In the genomic region with DNA sequence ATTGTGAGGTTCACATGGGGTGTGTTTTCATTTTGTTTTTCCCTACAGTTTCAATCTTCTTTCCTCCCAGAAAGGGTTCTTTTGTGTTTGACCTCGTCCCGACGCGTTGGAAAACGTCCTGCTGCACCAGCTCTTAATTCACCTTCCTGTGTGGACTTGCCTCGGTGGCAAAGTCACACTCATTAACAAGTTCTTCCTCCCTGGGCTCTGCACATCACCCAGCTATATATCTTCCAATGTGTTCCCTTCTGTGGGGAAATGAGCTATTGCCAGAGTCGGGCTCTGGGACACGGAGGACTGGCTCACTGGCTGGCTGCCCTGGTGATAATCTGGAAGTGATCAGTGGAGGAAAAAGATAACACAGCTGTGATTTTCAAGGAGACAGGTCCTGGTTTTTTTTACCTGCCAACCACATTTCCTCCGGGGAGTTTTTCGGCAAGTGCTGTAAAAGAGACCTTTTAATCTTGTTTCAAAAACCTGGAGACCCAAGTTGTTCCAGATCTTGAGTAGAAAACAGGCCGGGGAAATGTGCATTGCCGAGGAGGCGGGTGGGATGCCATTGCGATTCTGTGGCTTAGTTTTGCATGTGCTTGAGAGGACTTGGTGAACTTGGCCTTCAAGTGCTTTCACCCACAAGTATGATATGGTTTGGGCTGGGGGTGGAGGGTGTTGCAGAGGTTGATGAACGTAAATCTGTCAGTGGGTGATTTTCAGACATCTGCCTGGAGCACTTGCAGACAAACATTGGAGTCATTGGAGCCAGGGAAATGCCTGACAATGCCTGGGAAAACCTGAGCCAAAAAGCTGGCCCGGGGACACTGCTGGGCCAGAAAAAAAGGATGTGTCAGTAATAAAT, we compare ENCODE assay signal across 15 cellular contexts.
A peak's percentile ranks its signal among the peaks of the same experiment; 100 is the strongest.
DNase-seq lines count a peak whose midpoint lies in the region; ATAC-seq and TF ChIP-seq lines count a peak whose summit lies in the region.
"Had no signal": no experiment of that assay in that cellular context is flagged by ENCODE, and none has a peak within 500 bp of the region (broad histone marks: within the 10 kb centered on the region; RNA-seq: fewer than 3 reads in every experiment).

No MANE protein-coding gene starts in this region.

- H3K36me3 ChIP-seq in breast epithelium (no peaks in the 10 kb centered on the region), endodermal cell (ENCODE audit: control insufficient read depth, insufficient read depth, low read length) (no peaks in the 10 kb centered on the region)
- H3K36me3 ChIP-seq: colonic mucosa, left lung had no signal

- BruUV-seq in MCF 10A (replicated peaks; lab: Mats Ljungman, UMichigan): no TSS peak

- peak overlapping the region in 2 of 3 donors; percentile 10 to 56 for H3K4me3 ChIP-seq in breast epithelium
- no peak overlapping the region for H3K4me3 ChIP-seq in endodermal cell (ENCODE audit: low read length)
- H3K4me3 ChIP-seq: colonic mucosa, left lung had no signal

- CTCF ChIA-PET in MCF 10A (lab: Yijun Ruan, JAX): interaction anchor here (1.0 kb wide), 1 partner anchor 18 kb away, joined by 3 read pairs; no protein-coding TSS in a partner anchor

- no peaks in the 10 kb centered on the region for H3K9me3 Mint-ChIP-seq in MCF 10A (ENCODE audit: unreplicated experiment)
- H3K9me3 Mint-ChIP-seq in type B pancreatic cell: no peaks in the 10 kb centered on the region
- H3K9me3 Mint-ChIP-seq in endodermal cell: no peaks in the 10 kb centered on the region
- H3K9me3 Mint-ChIP-seq: activated naive CD4-positive, alpha-beta T cell treated with anti-CD3 and anti-CD28 coated beads, Interleukin-2, amount 50 U/mL, for 24 hours; H9 had no signal

- H3K4me1 ChIP-seq in breast epithelium: no peaks in the 10 kb centered on the region
- H3K4me1 ChIP-seq in endodermal cell (ENCODE audit: control insufficient read depth, insufficient read depth, low read length): peaks cover 11% of the 10 kb centered on the region
- H3K4me1 ChIP-seq: colonic mucosa, left lung had no signal

- TF ChIP-seq POLR2A in breast epithelium (IDR thresholded peaks at IDR 0.05): no peak

- no peak overlapping the region for H3K9ac ChIP-seq in endodermal cell (ENCODE audit: extremely low read depth, low read length, poor library complexity, severe bottlenecking)

- H3K27me3 ChIP-seq in breast epithelium (no peaks in the 10 kb centered on the region), endodermal cell (ENCODE audit: control insufficient read depth, insufficient read depth, low read length, poor library complexity, severe bottlenecking) (peaks cover 32% of the 10 kb centered on the region)
- H3K27me3 ChIP-seq: colonic mucosa had no signal

- intact Hi-C loops in breast epithelium (cut with DNase I; ENCODE audit: low total_unique reads) (loop anchor here (5.0 kb wide), 1 partner anchor 267 kb away; no protein-coding TSS in a partner anchor), MCF 10A (cut with micrococcal nuclease) (no loop called here)

- POLR2A ChIA-PET in MCF 10A (lab: Yijun Ruan, JAX): interaction anchor here (0.6 to 1.3 kb wide), 3 partner anchors 14 to 49 kb away, joined by 3 read pairs; no protein-coding TSS in a partner anchor

- H3K4me3 Mint-ChIP-seq in MCF 10A (ENCODE audit: unreplicated experiment) (no peak overlapping the region), type B pancreatic cell (peak overlapping the region; percentile 37), endodermal cell (no peak overlapping the region)
- H3K4me3 Mint-ChIP-seq: activated naive CD4-positive, alpha-beta T cell treated with anti-CD3 and anti-CD28 coated beads, Interleukin-2, amount 50 U/mL, for 24 hours; H9 had no signal

- WGBS in endodermal cell (ENCODE audit: insufficient coverage in 1 of 2, insufficient read length in 1 of 2), 2 experiments: 79 to 89% methylated on average over 13 to 16 of the region's 16 CpGs

- no peak for TF ChIP-seq CTCF in breast epithelium (IDR thresholded peaks at IDR 0.05)
- no peak for TF ChIP-seq CTCF in MCF 10A (IDR thresholded peaks at IDR 0.05; ENCODE audit: unreplicated experiment)
- TF ChIP-seq CTCF in type B pancreatic cell (conservative IDR thresholded peaks at IDR 0.05): no peak
- TF ChIP-seq CTCF in endodermal cell (conservative IDR thresholded peaks at IDR 0.05): no peak

- DNase-seq in breast epithelium (ENCODE audit: low spot score in 2 of 2) (peak in 1 of 2 donors; percentile 48), MCF 10A (ENCODE audit: unreplicated experiment) (no peak), astrocyte of the hippocampus (ENCODE audit: low read depth, low spot score) (peak; percentile 9), left kidney (ENCODE audit: low read depth, low spot score) (peak; percentile 45), type B pancreatic cell (ENCODE audit: extremely low spot score, unreplicated experiment) (no peak), endodermal cell (no peak), NCI-H2107 treated with DMSO at 0.1 percent for 48 hours (lab: John Stamatoyannopoulos, UW; ENCODE audit: unreplicated experiment) (no peak)
- DNase-seq: activated CD8-positive, alpha-beta memory T cell treated with anti-CD3 and anti-CD28 coated beads for 24 hours; colonic mucosa; H9; left lung; NCI-H1105 treated with DMSO at 0.1 percent for 48 hours; NCI-H524 had no signal

- ATAC-seq in GM21619 (IDR thresholded peaks at IDR 0.05; ENCODE audit: unreplicated experiment): no peak
- ATAC-seq: left lung had no signal

- H3K4me1 Mint-ChIP-seq in MCF 10A (ENCODE audit: insufficient read depth, unreplicated experiment): peaks cover 6% of the 10 kb centered on the region
- H3K4me1 Mint-ChIP-seq in type B pancreatic cell (ENCODE audit: unreplicated experiment): peaks cover 33% of the 10 kb centered on the region
- H3K4me1 Mint-ChIP-seq in endodermal cell: peaks cover 23% of the 10 kb centered on the region
- H3K4me1 Mint-ChIP-seq: activated naive CD4-positive, alpha-beta T cell treated with anti-CD3 and anti-CD28 coated beads, Interleukin-2, amount 50 U/mL, for 24 hours had no signal

- H3K36me3 Mint-ChIP-seq in MCF 10A (ENCODE audit: insufficient read depth, unreplicated experiment) (no peaks in the 10 kb centered on the region), type B pancreatic cell (no peaks in the 10 kb centered on the region), endodermal cell (ENCODE audit: low read depth) (no peaks in the 10 kb centered on the region)
- H3K36me3 Mint-ChIP-seq: activated naive CD4-positive, alpha-beta T cell treated with anti-CD3 and anti-CD28 coated beads, Interleukin-2, amount 50 U/mL, for 24 hours had no signal

- H3K9me3 ChIP-seq in breast epithelium: no peaks in the 10 kb centered on the region
- H3K9me3 ChIP-seq in endodermal cell (ENCODE audit: control insufficient read depth, low read length): no peaks in the 10 kb centered on the region
- H3K9me3 ChIP-seq: colonic mucosa, left lung had no signal

- H3K27me3 Mint-ChIP-seq in MCF 10A (ENCODE audit: insufficient read depth, unreplicated experiment): peaks cover 16% of the 10 kb centered on the region
- peaks cover 28% of the 10 kb centered on the region for H3K27me3 Mint-ChIP-seq in type B pancreatic cell
- H3K27me3 Mint-ChIP-seq in endodermal cell (ENCODE audit: insufficient read depth): peaks cover 31% of the 10 kb centered on the region

- no peak overlapping the region for H3K27ac Mint-ChIP-seq in MCF 10A (ENCODE audit: low read depth, unreplicated experiment)
- peak overlapping the region; percentile 66 for H3K27ac Mint-ChIP-seq in type B pancreatic cell
- H3K27ac Mint-ChIP-seq in endodermal cell: no peak overlapping the region
- H3K27ac Mint-ChIP-seq: activated naive CD4-positive, alpha-beta T cell treated with anti-CD3 and anti-CD28 coated beads, Interleukin-2, amount 50 U/mL, for 24 hours; H9 had no signal

- H3K27ac ChIP-seq in breast epithelium: peak overlapping the region; percentile 52 to 66
- H3K27ac ChIP-seq in endodermal cell (ENCODE audit: low read depth, low read length): no peak overlapping the region
- H3K27ac ChIP-seq: colonic mucosa, left lung had no signal

Comparison
In these comparisons a context has a peak if more than half of its experiments do, and no peak if none do; other contexts are left out.
1. DNase-seq: peak in astrocyte of the hippocampus (single experiment) and left kidney (single experiment); none in MCF 10A (single experiment), type B pancreatic cell (single experiment), endodermal cell (single experiment) and NCI-H2107 treated with DMSO at 0.1 percent for 48 hours (single experiment).